Comparison of ENCODE assay signal across 10 cellular contexts in genomic region chr20:19658137-19658536, GRCh38.
DNase-seq lines count a peak whose midpoint lies in the region; ATAC-seq and TF ChIP-seq lines count a peak whose summit lies in the region.
"Had no signal": no experiment of that assay in that cellular context is flagged by ENCODE, and none has a peak within 500 bp of the region (broad histone marks: within the 10 kb centered on the region; RNA-seq: fewer than 3 reads in every experiment).

No MANE protein-coding gene starts in this region.

- no peaks in the 10 kb centered on the region for H3K36me3 ChIP-seq in mucosa of descending colon (ENCODE audit: low read depth)
- H3K36me3 ChIP-seq: heart right ventricle had no signal

- intact Hi-C loops in mucosa of descending colon (cut with DNase I, micrococcal nuclease): no loop called here

- no peaks in the 10 kb centered on the region for H3K4me1 ChIP-seq in mucosa of descending colon (ENCODE audit: low read depth)

- peak; percentile 31 to 56 (median 36) for DNase-seq in mucosa of descending colon
- DNase-seq in hypothalamus (lab: John Stamatoyannopoulos, UW): no peak
- no peak for DNase-seq in NCI-H524 treated with DMSO at 0.1 percent for 48 hours (lab: John Stamatoyannopoulos, UW)
- DNase-seq in HT-29 (ENCODE audit: low spot score): no peak
- DNase-seq in 8988T: no peak
- DNase-seq: GF-D8, heart right ventricle had no signal

- no peak overlapping the region for H3K4me3 ChIP-seq in mucosa of descending colon
- H3K4me3 ChIP-seq: heart right ventricle had no signal

- no peak for TF ChIP-seq CTCF in mucosa of descending colon (IDR thresholded peaks at IDR 0.05)

- peak; percentile 80 for ATAC-seq in GM19023 (IDR thresholded peaks at IDR 0.05; ENCODE audit: unreplicated experiment)
- ATAC-seq in GM21619 (IDR thresholded peaks at IDR 0.05; ENCODE audit: unreplicated experiment): peak; percentile 67
- ATAC-seq in HG03521 (IDR thresholded peaks at IDR 0.05; ENCODE audit: unreplicated experiment): peak; percentile 82
- ATAC-seq in mucosa of descending colon: peak; percentile 55
- ATAC-seq: heart right ventricle had no signal

- H3K9me3 ChIP-seq in mucosa of descending colon: no peaks in the 10 kb centered on the region
- H3K9me3 ChIP-seq: heart right ventricle had no signal

Comparison
In these comparisons a context has a peak if more than half of its experiments do, and no peak if none do; other contexts are left out.
1. DNase-seq: peak in mucosa of descending colon (3 of 3); none in hypothalamus (0 of 51), NCI-H524 treated with DMSO at 0.1 percent for 48 hours (single experiment), HT-29 (single experiment) and 8988T (single experiment).
2. Peak in every context shown above with its lines, with median percentiles within 50 percentile points of each other: ATAC-seq.